ENCODE assay signal across 16 cellular contexts in genomic region chr6:140201787-140202458, GRCh38.
A peak's percentile ranks its signal among the peaks of the same experiment; 100 is the strongest.
DNase-seq lines count a peak whose midpoint lies in the region; ATAC-seq and TF ChIP-seq lines count a peak whose summit lies in the region.
"Had no signal": no experiment of that assay in that cellular context is flagged by ENCODE, and none has a peak within 500 bp of the region (broad histone marks: within the 10 kb centered on the region; RNA-seq: fewer than 3 reads in every experiment).

No MANE protein-coding gene starts in this region.

- H3K56ac ChIP-seq in IMR-90 (ENCODE audit: extremely low read depth, insufficient read depth, low read length) = no peak overlapping the region

- peak overlapping the region; percentile 88; the same call in 1 of the 2 replicates for H2AK5ac ChIP-seq in IMR-90 (ENCODE audit: low read depth, low read length)

- peak overlapping the region; percentile 77; the same call in 1 of the 3 replicates for H2BK15ac ChIP-seq in IMR-90 (ENCODE audit: low read depth, low read length)

- 0 out of 4 replicates have a peak overlapping the region, but pooled peaks of 1 of the 2 experiments have one; percentile 27 for H4K8ac ChIP-seq in IMR-90 (ENCODE audit: low read depth in 2 of 2, low read length in 2 of 2)

- no peak for TF ChIP-seq RAD21 in IMR-90 (IDR thresholded peaks at IDR 0.05; ENCODE audit: low read length)

- H2BK120ac ChIP-seq in IMR-90 (ENCODE audit: low read depth, low read length) = peak overlapping the region; percentile 71

- CTCF ChIA-PET in IMR-90 (lab: Yijun Ruan, JAX) = no interaction called here

- dilution Hi-C loops in IMR-90 (cut with HindIII; ENCODE audit: low sequenced_read_pairs, unreplicated experiment) = no loop called here

- no peak overlapping the region for H3K23ac ChIP-seq in IMR-90 (ENCODE audit: low read depth, low read length)

- no peaks in the 10 kb centered on the region for H4K20me1 ChIP-seq in IMR-90 (ENCODE audit: insufficient read depth, low read length)
- H4K20me1 ChIP-seq: BLaER1 treated with 17β-estradiol and CSF1 and Interleukin-3, amounts not matched to agents 10 nM and 100 nM had no signal

- no peak for TF ChIP-seq CTCF in IMR-90 (conservative IDR thresholded peaks at IDR 0.05; ENCODE audit: low read depth, low read length)

- no peak overlapping the region for H2AK9ac ChIP-seq in IMR-90 (replicated peaks; ENCODE audit: low read depth, low read length, poor library complexity)

- H2AFZ ChIP-seq in IMR-90 (replicated peaks; ENCODE audit: low read length, poor library complexity) = no peak overlapping the region

- H3K36me3 ChIP-seq in IMR-90 (ENCODE audit: control insufficient read depth, insufficient read depth, low read length) = no peaks in the 10 kb centered on the region
- H3K36me3 ChIP-seq: BLaER1 treated with 17β-estradiol and CSF1 and Interleukin-3, amounts not matched to agents 10 nM and 100 nM; HAP-1 had no signal

- in situ Hi-C loops in IMR-90 (cut with MboI; ENCODE audit: low sequenced_read_pairs) = no loop called here

- no peaks in the 10 kb centered on the region for H3K27me3 ChIP-seq in IMR-90 (ENCODE audit: control insufficient read depth, insufficient read depth, low read length)
- H3K27me3 ChIP-seq: BLaER1 treated with 17β-estradiol and CSF1 and Interleukin-3, amounts not matched to agents 10 nM and 100 nM had no signal

- no peak overlapping the region for H4K91ac ChIP-seq in IMR-90 (ENCODE audit: insufficient read depth, low read depth, low read length)

- H2BK20ac ChIP-seq in IMR-90 (ENCODE audit: low read depth, low read length) = 0 out of 2 replicates have a peak overlapping the region, but pooled peaks have one; percentile 80

- H3K79me1 ChIP-seq in IMR-90 (ENCODE audit: low read depth in 1 of 2, low read length in 2 of 2) = no peaks in the 10 kb centered on the region

- POLR2A ChIA-PET in IMR-90 (lab: Charles Lee; ENCODE audit: unreplicated experiment) = no interaction called here

- no CpG with 5 or more reads among the region's 1 CpG for WGBS in IMR-90 (ENCODE audit: extremely low coverage in 2 of 2, insufficient read length in 1 of 2), 2 experiments

- H3K4ac ChIP-seq in IMR-90 (ENCODE audit: low read depth, low read length) = no peak overlapping the region

- no peak for TF ChIP-seq POLR2A in IMR-90 (IDR thresholded peaks at IDR 0.05; ENCODE audit: low read depth, low read length)

- no peak overlapping the region; the same call in 1 of the 2 replicates for H3K18ac ChIP-seq in IMR-90 (ENCODE audit: low read depth, low read length)

- H3K27ac ChIP-seq in IMR-90 (ENCODE audit: insufficient read depth, low read length) = no peak overlapping the region
- H3K27ac ChIP-seq: A549; BLaER1 treated with 17β-estradiol and CSF1 and Interleukin-3, amounts not matched to agents 10 nM and 100 nM; KMS-11 had no signal

- peaks cover 2% of the 10 kb centered on the region; the same call in 1 of the 2 replicates for H3K4me1 ChIP-seq in IMR-90 (ENCODE audit: control insufficient read depth, insufficient read depth, low read length)
- H3K4me1 ChIP-seq: A549, HAP-1 had no signal

- no peak overlapping the region for H4K5ac ChIP-seq in IMR-90 (ENCODE audit: low read depth, low read length)

- no TSS peak for BruUV-seq in IMR-90 (replicated peaks; lab: Mats Ljungman, UMichigan)

- DNase-seq in EH (ENCODE audit: low read depth) = peak; percentile 41
- peak; percentile 7 for DNase-seq in IMR-90
- peak; percentile 21 for DNase-seq in fibroblast of peridontal ligament (ENCODE audit: extremely low read depth)
- DNase-seq in NCI-H1417 treated with DMSO at 0.1 percent for 48 hours (lab: John Stamatoyannopoulos, UW) = no peak
- DNase-seq: Calu3; CD8-positive, alpha-beta T cell; DMS79 treated with DMSO at 0.1 percent for 48 hours; EL had no signal

- ATAC-seq in IMR-90 (ENCODE audit: low read depth) = peak; percentile 53
- ATAC-seq in HG02588 (IDR thresholded peaks at IDR 0.05; ENCODE audit: unreplicated experiment) = no peak
- ATAC-seq in HG02885 (IDR thresholded peaks at IDR 0.05; ENCODE audit: poor library complexity, unreplicated experiment) = no peak
- ATAC-seq: A549; CD8-positive, alpha-beta T cell; GM12878; HepG2 had no signal

- H2BK5ac ChIP-seq in IMR-90 (ENCODE audit: low read depth, low read length, poor library complexity, severe bottlenecking) = peak overlapping the region; percentile 42

- H3K4me2 ChIP-seq in IMR-90 (ENCODE audit: low read depth, low read length) = no peak overlapping the region
- H3K4me2 ChIP-seq: A549; BLaER1 treated with 17β-estradiol and CSF1 and Interleukin-3, amounts not matched to agents 10 nM and 100 nM; KMS-11 had no signal

- no peak overlapping the region for H3K14ac ChIP-seq in IMR-90 (replicated peaks; ENCODE audit: low read depth, low read length)

- intact Hi-C loops in IMR-90 (cut with micrococcal nuclease) = loop anchor here (10.0 kb wide), 1 partner anchor 827 kb away; the partner anchor contains the start of gene CITED2

- H3K4me3 ChIP-seq in IMR-90 (ENCODE audit: insufficient read depth, low read depth, low read length) = no peak overlapping the region
- H3K4me3 ChIP-seq: A549; BLaER1 treated with 17β-estradiol and CSF1 and Interleukin-3, amounts not matched to agents 10 nM and 100 nM; GM12878; HAP-1 had no signal

- peaks cover 2% of the 10 kb centered on the region for H3K9me3 ChIP-seq in IMR-90 (ENCODE audit: control insufficient read depth, insufficient read depth, low read length)
- H3K9me3 ChIP-seq: A549; BLaER1 treated with 17β-estradiol and CSF1 and Interleukin-3, amounts not matched to agents 10 nM and 100 nM; HAP-1 had no signal

- H3K9me1 ChIP-seq in IMR-90 (ENCODE audit: insufficient read depth, low read length) = no peaks in the 10 kb centered on the region

- no peak overlapping the region for H3K9ac ChIP-seq in IMR-90 (ENCODE audit: low read depth, low read length)
- H3K9ac ChIP-seq: BLaER1 treated with 17β-estradiol and CSF1 and Interleukin-3, amounts not matched to agents 10 nM and 100 nM; KMS-11 had no signal

TF ChIP-seq in IMR-90, 13 proteins besides CTCF, POLR2A, EP300 and RAD21:
- no peak for TF ChIP-seq RFX5 (IDR thresholded peaks at IDR 0.05; ENCODE audit: low read depth, low read length)
- no peak for TF ChIP-seq MAFK (IDR thresholded peaks at IDR 0.05; ENCODE audit: low read depth, low read length)
- TF ChIP-seq NFE2L2 (IDR thresholded peaks at IDR 0.05; ENCODE audit: low read depth, low read length) = no peak
- no peak for TF ChIP-seq ELK1 (IDR thresholded peaks at IDR 0.05; ENCODE audit: borderline replicate concordance, low read depth, low read length)
- TF ChIP-seq RCOR1 (IDR thresholded peaks at IDR 0.05; ENCODE audit: insufficient replicate concordance, low read length) = no peak
- no peak for TF ChIP-seq SMC3 (IDR thresholded peaks at IDR 0.05; ENCODE audit: low read depth, low read length)
- TF ChIP-seq FOS (IDR thresholded peaks at IDR 0.05; ENCODE audit: low read depth, low read length) = no peak
- TF ChIP-seq BHLHE40 (IDR thresholded peaks at IDR 0.05; ENCODE audit: low read depth, low read length) = no peak
- TF ChIP-seq CEBPB (IDR thresholded peaks at IDR 0.05; ENCODE audit: low read depth, low read length) = no peak
- no peak for TF ChIP-seq MAZ (IDR thresholded peaks at IDR 0.05; ENCODE audit: borderline replicate concordance, low read depth, low read length)
- TF ChIP-seq MXI1 (IDR thresholded peaks at IDR 0.05; ENCODE audit: borderline replicate concordance, low read depth, low read length) = no peak
- TF ChIP-seq USF2 (IDR thresholded peaks at IDR 0.05; ENCODE audit: low read depth, low read length) = no peak
- no peak for TF ChIP-seq CHD1 (IDR thresholded peaks at IDR 0.05; ENCODE audit: low read depth, low read length)
